Comparison of ENCODE assay signal across 1 cellular context in the genomic region with DNA sequence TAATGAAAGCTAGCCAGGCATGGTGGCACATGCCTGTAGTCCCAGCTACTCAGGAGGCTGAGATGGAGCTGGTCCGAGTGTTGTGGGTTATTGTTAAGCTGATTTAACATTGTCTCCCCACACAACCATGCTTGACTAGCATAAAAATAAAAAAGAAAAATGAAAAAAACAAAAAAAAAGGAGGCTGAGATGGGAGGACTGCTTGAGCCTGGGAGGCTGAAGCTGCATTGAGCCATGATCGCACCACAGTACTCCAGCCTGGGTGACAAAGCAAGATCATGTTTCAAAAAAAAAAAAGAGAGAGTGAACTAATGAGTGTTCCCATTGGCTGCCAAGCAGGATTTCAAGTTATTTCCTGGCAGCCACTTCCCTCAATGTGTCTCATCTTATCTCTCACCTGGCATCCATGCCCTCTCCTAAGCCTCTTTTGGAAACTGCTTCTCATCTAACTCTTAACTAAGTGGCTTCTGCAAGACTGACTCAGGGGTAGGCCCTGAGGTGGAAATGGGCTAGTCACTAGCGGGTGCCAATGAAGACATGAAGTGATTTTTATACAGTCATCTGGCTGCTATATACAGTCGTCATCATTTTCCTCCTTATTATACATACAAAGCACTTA.
TF ChIP-seq lines count a peak whose summit lies in the region.

No MANE protein-coding gene starts in this region.

TF ChIP-seq in HEK293, 187 proteins besides CTCF, POLR2A, EP300 and RAD21 (continued from another document):
- TF ChIP-seq ZNF280C (tag by site-specific recombination; IDR thresholded peaks at IDR 0.05), result no peak
- TF ChIP-seq FEZF1 (tag by site-specific recombination; IDR thresholded peaks at IDR 0.05), result peak; percentile 16; the same call in 1 of the 2 replicates
- no peak for TF ChIP-seq ZNF670 (tag by site-specific recombination; IDR thresholded peaks at IDR 0.05; ENCODE audit: low read depth)
- TF ChIP-seq, protein P1, sequence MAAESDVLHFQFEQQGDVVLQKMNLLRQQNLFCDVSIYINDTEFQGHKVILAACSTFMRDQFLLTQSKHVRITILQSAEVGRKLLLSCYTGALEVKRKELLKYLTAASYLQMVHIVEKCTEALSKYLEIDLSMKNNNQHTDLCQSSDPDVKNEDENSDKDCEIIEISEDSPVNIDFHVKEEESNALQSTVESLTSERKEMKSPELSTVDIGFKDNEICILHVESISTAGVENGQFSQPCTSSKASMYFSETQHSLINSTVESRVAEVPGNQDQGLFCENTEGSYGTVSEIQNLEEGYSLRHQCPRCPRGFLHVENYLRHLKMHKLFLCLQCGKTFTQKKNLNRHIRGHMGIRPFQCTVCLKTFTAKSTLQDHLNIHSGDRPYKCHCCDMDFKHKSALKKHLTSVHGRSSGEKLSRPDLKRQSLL (tag by site-specific recombination; IDR thresholded peaks at IDR 0.05), result peak; percentile 56; the same call in 1 of the 2 replicates
- no peak for TF ChIP-seq ZNF292 (tag by site-specific recombination; IDR thresholded peaks at IDR 0.05; ENCODE audit: borderline replicate concordance, low read depth)
- TF ChIP-seq PRDM1 (tag by site-specific recombination; IDR thresholded peaks at IDR 0.05), result no peak
- TF ChIP-seq ZNF335 (tag by site-specific recombination; conservative IDR thresholded peaks at IDR 0.05), result no peak
- no peak for TF ChIP-seq YY2 (tag by site-specific recombination; IDR thresholded peaks at IDR 0.05)
- 0 out of 2 replicates have a peak, but pooled peaks have one; percentile 50 for TF ChIP-seq ZNF362 (tag by site-specific recombination; IDR thresholded peaks at IDR 0.05)
- TF ChIP-seq, protein P2, sequence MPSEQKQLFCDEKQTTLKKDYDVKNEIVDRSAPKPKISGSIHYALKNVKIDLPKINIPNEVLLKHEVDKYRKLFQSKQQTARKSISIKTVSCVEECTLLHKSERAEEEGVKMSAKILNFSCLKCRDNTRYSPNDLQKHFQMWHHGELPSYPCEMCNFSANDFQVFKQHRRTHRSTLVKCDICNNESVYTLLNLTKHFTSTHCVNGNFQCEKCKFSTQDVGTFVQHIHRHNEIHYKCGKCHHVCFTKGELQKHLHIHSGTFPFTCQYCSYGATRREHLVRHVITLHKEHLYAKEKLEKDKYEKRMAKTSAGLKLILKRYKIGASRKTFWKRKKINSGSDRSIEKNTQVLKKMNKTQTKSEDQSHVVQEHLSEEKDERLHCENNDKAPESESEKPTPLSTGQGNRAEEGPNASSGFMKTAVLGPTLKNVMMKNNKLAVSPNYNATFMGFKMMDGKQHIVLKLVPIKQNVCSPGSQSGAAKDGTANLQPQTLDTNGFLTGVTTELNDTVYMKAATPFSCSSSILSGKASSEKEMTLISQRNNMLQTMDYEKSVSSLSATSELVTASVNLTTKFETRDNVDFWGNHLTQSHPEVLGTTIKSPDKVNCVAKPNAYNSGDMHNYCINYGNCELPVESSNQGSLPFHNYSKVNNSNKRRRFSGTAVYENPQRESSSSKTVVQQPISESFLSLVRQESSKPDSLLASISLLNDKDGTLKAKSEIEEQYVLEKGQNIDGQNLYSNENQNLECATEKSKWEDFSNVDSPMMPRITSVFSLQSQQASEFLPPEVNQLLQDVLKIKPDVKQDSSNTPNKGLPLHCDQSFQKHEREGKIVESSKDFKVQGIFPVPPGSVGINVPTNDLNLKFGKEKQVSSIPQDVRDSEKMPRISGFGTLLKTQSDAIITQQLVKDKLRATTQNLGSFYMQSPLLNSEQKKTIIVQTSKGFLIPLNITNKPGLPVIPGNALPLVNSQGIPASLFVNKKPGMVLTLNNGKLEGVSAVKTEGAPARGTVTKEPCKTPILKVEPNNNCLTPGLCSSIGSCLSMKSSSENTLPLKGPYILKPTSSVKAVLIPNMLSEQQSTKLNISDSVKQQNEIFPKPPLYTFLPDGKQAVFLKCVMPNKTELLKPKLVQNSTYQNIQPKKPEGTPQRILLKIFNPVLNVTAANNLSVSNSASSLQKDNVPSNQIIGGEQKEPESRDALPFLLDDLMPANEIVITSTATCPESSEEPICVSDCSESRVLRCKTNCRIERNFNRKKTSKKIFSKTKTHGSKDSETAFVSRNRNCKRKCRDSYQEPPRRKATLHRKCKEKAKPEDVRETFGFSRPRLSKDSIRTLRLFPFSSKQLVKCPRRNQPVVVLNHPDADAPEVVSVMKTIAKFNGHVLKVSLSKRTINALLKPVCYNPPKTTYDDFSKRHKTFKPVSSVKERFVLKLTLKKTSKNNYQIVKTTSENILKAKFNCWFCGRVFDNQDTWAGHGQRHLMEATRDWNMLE (tag by site-specific recombination; conservative IDR thresholded peaks at IDR 0.05; ENCODE audit: low read depth), result no peak
- TF ChIP-seq ZNF529 (tag by site-specific recombination; IDR thresholded peaks at IDR 0.05; ENCODE audit: insufficient replicate concordance), result no peak
- no peak for TF ChIP-seq ZNF660 (tag by site-specific recombination; IDR thresholded peaks at IDR 0.05)
- TF ChIP-seq ZNF449 (tag by site-specific recombination; IDR thresholded peaks at IDR 0.05), result no peak
- no peak for TF ChIP-seq ZNF202 (tag by site-specific recombination; IDR thresholded peaks at IDR 0.05; ENCODE audit: borderline replicate concordance)
